6 cellular contexts compared by ENCODE assay signal in the genomic region with DNA sequence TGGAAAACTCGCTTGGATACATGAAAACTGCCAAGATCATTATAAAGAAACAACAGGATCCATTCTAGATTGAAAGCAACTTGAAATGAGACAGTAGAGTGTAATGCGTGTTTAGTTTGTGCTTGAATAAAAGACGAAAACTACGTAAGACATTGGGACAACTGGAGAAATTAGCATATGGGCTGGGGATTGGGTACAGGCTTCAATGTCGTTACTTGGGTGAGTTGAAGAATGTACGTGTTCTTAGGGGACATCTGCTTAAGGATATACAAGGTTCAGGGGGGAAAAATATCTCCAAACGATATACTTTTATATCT. TPM values are rescaled to one million over a fixed set of nuclear protein-coding genes. Genes with fewer than 3 reads are reported as not detected.
DNase-seq lines count a peak whose midpoint lies in the region; ATAC-seq and TF ChIP-seq lines count a peak whose summit lies in the region.

No MANE protein-coding gene starts in this region.

- no peak for TF ChIP-seq POLR2A in gastroesophageal sphincter (IDR thresholded peaks at IDR 0.05)
- TF ChIP-seq POLR2A in thyroid gland (IDR thresholded peaks at IDR 0.05), result no peak

- TF ChIP-seq CTCF in KMS-11 (conservative IDR thresholded peaks at IDR 0.05; ENCODE audit: low read depth, low read length), result no peak
- TF ChIP-seq CTCF in gastroesophageal sphincter (IDR thresholded peaks at IDR 0.05), result no peak
- no peak for TF ChIP-seq CTCF in thyroid gland (IDR thresholded peaks at IDR 0.05)

- no peak overlapping the region for H3K4me3 ChIP-seq in KMS-11 (IDR thresholded peaks at IDR 0.05; ENCODE audit: insufficient read depth, low read depth, low read length)
- H3K4me3 ChIP-seq in gastroesophageal sphincter, result peak overlapping the region; percentile 52 to 84
- peak overlapping the region in 1 of 3 donors; percentile 88 for H3K4me3 ChIP-seq in thyroid gland (replicated peaks in 1 of 3)

- H3K4me1 ChIP-seq in KMS-11 (ENCODE audit: low read depth, poor library complexity, severe bottlenecking), result peaks cover 10% of the 10 kb centered on the region
- H3K4me1 ChIP-seq in gastroesophageal sphincter, result peaks cover 5 to 33% (median 8%) of the 10 kb centered on the region in 3 donors
- peaks cover 5 to 13% of the 10 kb centered on the region in 2 donors for H3K4me1 ChIP-seq in thyroid gland

- peak overlapping the region; percentile 33; the same call in 1 of the 2 replicates for H3K4me2 ChIP-seq in KMS-11

- peak overlapping the region; percentile 59 for H2AFZ ChIP-seq in KMS-11 (ENCODE audit: low read depth)

- WGBS in gastroesophageal sphincter (ENCODE audit: low coverage in 1 of 2), 2 donors, result 6 to 15% methylated on average over 7 of the region's 7 CpGs
- 13% methylated on average over 7 of the region's 7 CpGs for WGBS in thyroid gland, 2 donors

- H3K27me3 ChIP-seq in KMS-11 (ENCODE audit: insufficient read depth, low read depth) (no peaks in the 10 kb centered on the region), gastroesophageal sphincter (no peaks in the 10 kb centered on the region), thyroid gland (no peaks in the 10 kb centered on the region)

- H3K9me3 ChIP-seq in gastroesophageal sphincter (no peaks in the 10 kb centered on the region), thyroid gland (no peaks in the 10 kb centered on the region)

- H3K27ac ChIP-seq in KMS-11 (no peak overlapping the region), gastroesophageal sphincter (peak overlapping the region; percentile 60 to 96 (median 86)), thyroid gland (peak overlapping the region; percentile 36 to 76 (median 54))

- no peak for TF ChIP-seq EP300 in gastroesophageal sphincter (IDR thresholded peaks at IDR 0.05)

- intact Hi-C loops in thyroid gland (cut with DNase I), result loop anchor here (10.0 kb wide), 1 partner anchor 80 kb away; a partner anchor contains a TSS

- H4K20me1 ChIP-seq in KMS-11 (ENCODE audit: insufficient read depth), result no peaks in the 10 kb centered on the region

- DNase-seq in AG08395 (ENCODE audit: low spot score), result peak; percentile 11
- DNase-seq in thyroid gland, result no peak
- no peak for DNase-seq in NOMO-1 (lab: John Stamatoyannopoulos, UW; ENCODE audit: unreplicated experiment in 2 of 2)
- DNase-seq in hypothalamus (lab: John Stamatoyannopoulos, UW), result no peak

- no peak overlapping the region for H3K9ac ChIP-seq in KMS-11

- H3K79me2 ChIP-seq in KMS-11 (ENCODE audit: insufficient read depth, low read depth), result peaks cover 7% of the 10 kb centered on the region; the same call in 1 of the 2 replicates

- H3K36me3 ChIP-seq in KMS-11 (ENCODE audit: insufficient read depth), result peaks cover 14% of the 10 kb centered on the region; the same call in 1 of the 2 replicates
- peaks cover 0 to 52% of the 10 kb centered on the region in 2 donors for H3K36me3 ChIP-seq in gastroesophageal sphincter
- H3K36me3 ChIP-seq in thyroid gland, result peaks cover 9 to 15% of the 10 kb centered on the region in 2 donors

- no peak for ATAC-seq in gastroesophageal sphincter

RNA-seq across cellular contexts. Expression of a gene that starts 0.5 kb away (rescaled TPM):
- total RNA-seq in gastroesophageal sphincter, result 10 to 100 TPM; 31.7 to 67.2 (median 41.5) TPM
- 10 to 100 TPM; 56.3 to 87.2 (median 64.5) TPM for total RNA-seq in thyroid gland

RNA-seq across cellular contexts. Expression of a gene that starts 22.1 kb away (rescaled TPM):
- 1 to 10 TPM; 2.4 to 4.8 (median 2.9) TPM for total RNA-seq in gastroesophageal sphincter
- total RNA-seq in thyroid gland, result 1 to 10 TPM; 3.0 to 4.5 (median 4.2) TPM

RNA-seq across cellular contexts. Expression of a gene that starts 26.0 kb away (rescaled TPM):
- total RNA-seq in gastroesophageal sphincter (10 to 100 TPM in 2 of 4 donors, 1 to 10 TPM in 2; 5.6 to 11.6 (median 9.5) TPM), thyroid gland (10 to 100 TPM in 3 of 4 donors, 1 to 10 TPM in 1; 9.7 to 14.7 (median 10.3) TPM)

RNA-seq across cellular contexts. Expression of a gene that starts 48.6 kb away (rescaled TPM):
- total RNA-seq in gastroesophageal sphincter (10 to 100 TPM in 1 of 4 donors, 1 to 10 TPM in 3; 2.3 to 20.7 (median 7.5) TPM), thyroid gland (10 to 100 TPM in 1 of 4 donors, 1 to 10 TPM in 2, under 1 TPM in 1; 0.50 to 14.9 (median 3.4) TPM)

RNA-seq across cellular contexts. Expression of a gene that starts 57.8 kb away (rescaled TPM):
- total RNA-seq in gastroesophageal sphincter (1 to 10 TPM in 3 of 4 donors, under 1 TPM in 1; 0.77 to 2.2 (median 1.6) TPM), thyroid gland (10 to 100 TPM in 1 of 4 donors, 1 to 10 TPM in 3; 7.1 to 16.2 (median 8.1) TPM)
